In genomic region chr19:6754136-6754535, GRCh38 we compare ENCODE assay signal across 1 cellular context.
TF ChIP-seq lines count a peak whose summit lies in the region.

No MANE protein-coding gene starts in this region.

TF ChIP-seq in HepG2, 621 proteins besides CTCF, POLR2A, EP300 and RAD21:
- no peak for TF ChIP-seq ZFP91 (CRISPR knock-in tag; IDR thresholded peaks at IDR 0.05; ENCODE audit: borderline replicate concordance)
- TF ChIP-seq HNRNPK (IDR thresholded peaks at IDR 0.05; ENCODE audit: low read depth, low read length, poor library complexity, severe bottlenecking) = peak; percentile 72
- TF ChIP-seq ZNF570 (CRISPR knock-in tag; IDR thresholded peaks at IDR 0.05; ENCODE audit: borderline replicate concordance) = no peak
- no peak for TF ChIP-seq KAT2B (IDR thresholded peaks at IDR 0.05; ENCODE audit: borderline replicate concordance, low read depth, low read length)
- TF ChIP-seq RFXANK (CRISPR knock-in tag; IDR thresholded peaks at IDR 0.05) = no peak
- no peak for TF ChIP-seq ZNF629 (CRISPR knock-in tag; conservative IDR thresholded peaks at IDR 0.05)
- TF ChIP-seq CCDC6 (CRISPR knock-in tag; IDR thresholded peaks at IDR 0.05) = no peak
- TF ChIP-seq ZNF790 (CRISPR knock-in tag; IDR thresholded peaks at IDR 0.05; ENCODE audit: borderline replicate concordance) = no peak
- TF ChIP-seq ZNF274 (CRISPR knock-in tag; IDR thresholded peaks at IDR 0.05) = no peak
